21 cellular contexts compared by ENCODE assay signal in genomic region chr10:77315511-77316129, GRCh38.
DNase-seq lines count a peak whose midpoint lies in the region; ATAC-seq and TF ChIP-seq lines count a peak whose summit lies in the region.
"Had no signal": no experiment of that assay in that cellular context is flagged by ENCODE, and none has a peak within 500 bp of the region (broad histone marks: within the 10 kb centered on the region; RNA-seq: fewer than 3 reads in every experiment).

No MANE protein-coding gene starts in this region.

- H3K27ac ChIP-seq in SK-N-SH (ENCODE audit: low read depth in 2 of 2, low read length in 1 of 2) (peak overlapping the region in 1 of 2 experiments; percentile 25; a peak in 1 of 4 replicates), PC-3 (ENCODE audit: low read length) (no peak overlapping the region), left lung (no peak overlapping the region)
- H3K27ac ChIP-seq: A549; BLaER1 treated with 17β-estradiol and CSF1 and Interleukin-3, amounts not matched to agents 10 nM and 100 nM; GM23248 had no signal

- H3K4me1 ChIP-seq in SK-N-SH (ENCODE audit: control insufficient read depth in 1 of 2, insufficient read depth in 2 of 2, low read depth in 1 of 2, low read length in 1 of 2): peaks cover 0 to 10% of the 10 kb centered on the region in 2 experiments; a peak in 2 of 4 replicates
- peaks cover 6% of the 10 kb centered on the region; the same call in 1 of the 2 replicates for H3K4me1 ChIP-seq in PC-3 (ENCODE audit: insufficient read depth, low read length)
- no peaks in the 10 kb centered on the region for H3K4me1 ChIP-seq in left lung
- H3K4me1 ChIP-seq: A549; BLaER1 treated with 17β-estradiol and CSF1 and Interleukin-3, amounts not matched to agents 10 nM and 100 nM had no signal

- WGBS in SK-N-SH (ENCODE audit: low lambda C conversion rate): 100% methylated on average over 1 of the region's 1 CpG

- H3K4me2 ChIP-seq in SK-N-SH (no peak overlapping the region), PC-3 (ENCODE audit: low read length) (no peak overlapping the region)
- H3K4me2 ChIP-seq: A549; BLaER1 treated with 17β-estradiol and CSF1 and Interleukin-3, amounts not matched to agents 10 nM and 100 nM had no signal

- POLR2A ChIA-PET in SK-N-SH (lab: Yijun Ruan, JAX) (no interaction called here), PC-3 (lab: Charles Lee; ENCODE audit: unreplicated experiment) (no interaction called here)

- H3F3A ChIP-seq in SK-N-SH (replicated peaks; ENCODE audit: insufficient read depth): peaks cover 5% of the 10 kb centered on the region
- H3F3A ChIP-seq in PC-3 (ENCODE audit: low read length, unreplicated experiment): no peaks in the 10 kb centered on the region

- no peak for TF ChIP-seq CTCF in SK-N-SH (IDR thresholded peaks at IDR 0.05)
- peak; percentile 20; the same call in 1 of the 2 replicates for TF ChIP-seq CTCF in PC-3 (conservative IDR thresholded peaks at IDR 0.05; ENCODE audit: low read depth, low read length)
- TF ChIP-seq CTCF in left lung (IDR thresholded peaks at IDR 0.05): no peak

- H3K79me2 ChIP-seq in SK-N-SH (ENCODE audit: insufficient read depth) (peaks cover 6% of the 10 kb centered on the region; the same call in 1 of the 2 replicates), PC-3 (ENCODE audit: low read length) (no peaks in the 10 kb centered on the region)

- CTCF ChIA-PET in SK-N-SH (lab: Yijun Ruan, JAX): interaction anchor here (0.7 to 1.4 kb wide), 4 partner anchors 17 to 326 kb away, joined by 3 to 4 read pairs (median 3); no protein-coding TSS in a partner anchor
- CTCF ChIA-PET in PC-3 (lab: Charles Lee): no interaction called here

- no peak for DNase-seq in SK-N-SH
- peak; percentile 90 for DNase-seq in NCI-H1694 treated with DMSO at 0.1 percent for 48 hours (lab: John Stamatoyannopoulos, UW)
- no peak for DNase-seq in PC-3
- no peak for DNase-seq in left lung
- DNase-seq in globus pallidus (ENCODE audit: low spot score): no peak
- DNase-seq: AML-193; CD4-positive, alpha-beta T cell; GM23248; H7; HFFc6; IMR-90; KG1; MM.1S; NCI-H187; NCI-H2081 treated with DMSO at 0.1 percent for 48 hours; NCI-H526; T-cell had no signal

- TF ChIP-seq RAD21 in SK-N-SH (IDR thresholded peaks at IDR 0.05; ENCODE audit: low read length): peak; percentile 15; the same call in 1 of the 2 replicates

- H3K36me3 ChIP-seq in SK-N-SH (replicated peaks in 1 of 2; ENCODE audit: control insufficient read depth in 1 of 2, insufficient read depth in 2 of 2, low read length in 1 of 2) (no peaks in the 10 kb centered on the region), PC-3 (ENCODE audit: low read depth, low read length) (no peaks in the 10 kb centered on the region), left lung (no peaks in the 10 kb centered on the region)
- H3K36me3 ChIP-seq: BLaER1 treated with 17β-estradiol and CSF1 and Interleukin-3, amounts not matched to agents 10 nM and 100 nM had no signal

- intact Hi-C loops in PC-3 (cut with micrococcal nuclease) (no loop called here), left lung (cut with DNase I) (no loop called here)

- H3K9me3 ChIP-seq in SK-N-SH (no peaks in the 10 kb centered on the region), PC-3 (ENCODE audit: low read length) (no peaks in the 10 kb centered on the region), left lung (no peaks in the 10 kb centered on the region)
- H3K9me3 ChIP-seq: A549; BLaER1 treated with 17β-estradiol and CSF1 and Interleukin-3, amounts not matched to agents 10 nM and 100 nM had no signal

- H3K27me3 ChIP-seq in SK-N-SH (ENCODE audit: insufficient read depth) (no peaks in the 10 kb centered on the region), PC-3 (ENCODE audit: low read length) (no peaks in the 10 kb centered on the region), left lung (no peaks in the 10 kb centered on the region)
- H3K27me3 ChIP-seq: BLaER1 treated with 17β-estradiol and CSF1 and Interleukin-3, amounts not matched to agents 10 nM and 100 nM had no signal

- H3K9me2 ChIP-seq in SK-N-SH (no peaks in the 10 kb centered on the region), PC-3 (replicated peaks; ENCODE audit: low read length) (no peaks in the 10 kb centered on the region)

- H4K20me1 ChIP-seq in SK-N-SH (ENCODE audit: insufficient read depth) (no peaks in the 10 kb centered on the region), PC-3 (ENCODE audit: low read length) (no peaks in the 10 kb centered on the region)

- no TSS peak for BruUV-seq in PC-3 (replicated peaks; lab: Mats Ljungman, UMichigan)

- ATAC-seq in SK-N-SH treated with all-trans-retinoic acid at 6 μM for 48 hours: no peak
- ATAC-seq in PC-3: no peak
- no peak for ATAC-seq in left lung
- ATAC-seq in GM18511 (IDR thresholded peaks at IDR 0.05; ENCODE audit: unreplicated experiment): no peak
- ATAC-seq: A549, T-cell had no signal

- no peak overlapping the region for H3K9ac ChIP-seq in SK-N-SH
- no peak overlapping the region for H3K9ac ChIP-seq in PC-3 (ENCODE audit: low read length)
- H3K9ac ChIP-seq: BLaER1 treated with 17β-estradiol and CSF1 and Interleukin-3, amounts not matched to agents 10 nM and 100 nM; GM23248 had no signal

- TF ChIP-seq EP300 in SK-N-SH (IDR thresholded peaks at IDR 0.05; ENCODE audit: borderline replicate concordance in 1 of 2, low read depth in 1 of 2, low read length in 1 of 2): no peak

- H3K4me3 ChIP-seq in SK-N-SH (ENCODE audit: low read depth in 2 of 2, low read length in 1 of 2) (no peak overlapping the region), PC-3 (ENCODE audit: low read length) (no peak overlapping the region), left lung (no peak overlapping the region)
- H3K4me3 ChIP-seq: A549; BLaER1 treated with 17β-estradiol and CSF1 and Interleukin-3, amounts not matched to agents 10 nM and 100 nM; GM23248 had no signal

- H2AFZ ChIP-seq in SK-N-SH (ENCODE audit: low read depth) (no peak overlapping the region), PC-3 (ENCODE audit: low read length) (no peak overlapping the region)
- H2AFZ ChIP-seq: GM23248 had no signal

TF ChIP-seq in SK-N-SH, 30 proteins besides CTCF, POLR2A, EP300 and RAD21 (continues in another document):
- TF ChIP-seq FOXJ3 (CRISPR knock-in tag; IDR thresholded peaks at IDR 0.05) (no peak), NFIC (IDR thresholded peaks at IDR 0.05; ENCODE audit: borderline replicate concordance) (no peak), ZBTB33 (IDR thresholded peaks at IDR 0.05; ENCODE audit: borderline replicate concordance, low read depth) (no peak), RCOR1 (IDR thresholded peaks at IDR 0.05; ENCODE audit: low read length) (no peak), MAX (IDR thresholded peaks at IDR 0.05; ENCODE audit: low read depth) (no peak), EZH2phosphoT487 (IDR thresholded peaks at IDR 0.05; ENCODE audit: borderline replicate concordance, low read depth) (no peak), FOXM1 (IDR thresholded peaks at IDR 0.05; ENCODE audit: low read depth) (no peak), MEF2A (IDR thresholded peaks at IDR 0.05; ENCODE audit: borderline replicate concordance, low read depth) (no peak), FOSL2 (IDR thresholded peaks at IDR 0.05; ENCODE audit: borderline replicate concordance, low read depth) (no peak)

TF ChIP-seq in SK-N-SH treated with all-trans-retinoic acid at 6 μM for 48 hours, 23 proteins besides CTCF, POLR2A, EP300 and RAD21 (continues in another document):
- TF ChIP-seq TOX (CRISPR knock-in tag; IDR thresholded peaks at IDR 0.05; ENCODE audit: borderline replicate concordance): no peak
- no peak for TF ChIP-seq ISL1 (CRISPR knock-in tag; IDR thresholded peaks at IDR 0.05)
- TF ChIP-seq POU6F1 (CRISPR knock-in tag; IDR thresholded peaks at IDR 0.05; ENCODE audit: borderline replicate concordance, low read depth): no peak
- TF ChIP-seq TSHZ2 (CRISPR knock-in tag; IDR thresholded peaks at IDR 0.05): no peak
